8 cellular contexts compared by ENCODE assay signal in the genomic region with DNA sequence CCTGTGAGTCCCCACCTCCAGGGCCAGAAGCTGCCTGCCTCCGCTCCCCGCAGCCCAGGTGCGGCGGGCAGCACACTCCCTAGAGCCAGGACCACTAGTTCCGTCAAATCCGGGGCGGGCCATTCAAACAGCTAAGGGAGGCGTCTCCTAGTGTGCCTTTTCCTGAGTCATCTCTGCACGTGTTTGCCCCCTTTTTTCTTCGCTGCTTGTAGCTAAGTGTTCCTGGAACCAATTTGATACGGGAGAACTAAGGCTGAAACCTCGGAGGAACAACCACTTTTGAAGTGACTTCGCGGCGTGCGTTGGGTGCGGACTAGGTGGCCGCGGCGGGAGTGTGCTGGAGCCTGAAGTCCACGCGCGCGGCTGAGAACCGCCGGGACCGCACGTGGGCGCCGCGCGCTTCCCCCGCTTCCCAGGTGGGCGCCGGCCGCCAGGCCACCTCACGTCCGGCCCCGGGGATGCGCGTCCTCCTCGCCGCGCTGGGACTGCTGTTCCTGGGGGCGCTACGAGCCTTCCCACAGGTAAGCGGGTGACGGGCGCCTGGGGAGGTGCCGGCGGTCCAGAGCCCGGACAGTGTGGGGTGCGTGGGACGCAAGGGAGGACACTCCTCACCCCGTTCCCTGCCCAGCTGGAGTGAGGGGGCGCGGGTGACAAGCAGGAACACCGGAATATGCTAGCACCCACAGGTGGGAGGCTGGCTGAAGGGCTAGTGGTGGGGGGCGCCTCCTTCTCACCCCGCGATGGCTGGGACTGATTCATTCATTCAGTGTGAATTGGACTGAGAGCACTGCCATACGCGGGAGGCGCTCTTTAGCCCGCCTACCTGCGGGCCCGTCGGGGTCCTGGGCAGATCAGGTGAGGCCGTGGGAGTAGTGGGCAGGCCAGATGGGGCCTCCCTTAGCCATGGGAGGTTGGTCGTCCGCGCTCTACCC. TPM values are rescaled to one million over a fixed set of nuclear protein-coding genes. Genes with fewer than 3 reads are reported as not detected.
A peak's percentile ranks its signal among the peaks of the same experiment; 100 is the strongest.
DNase-seq lines count a peak whose midpoint lies in the region; TF ChIP-seq lines count a peak whose summit lies in the region.

A gene (plus strand): TSS at position 163 of the 932 bp plus-strand sequence. CDS start 296 bp downstream, at position 459.

- H3K27ac Mint-ChIP-seq in endothelial cell (ENCODE audit: unreplicated experiment) = no peak within 1 kb of the TSS

- H3K36me3 Mint-ChIP-seq in endothelial cell (ENCODE audit: low read depth, unreplicated experiment) = no peaks in the 10 kb centered on the region

- no peak for TF ChIP-seq EP300 in SK-N-SH (IDR thresholded peaks at IDR 0.05; ENCODE audit: borderline replicate concordance in 1 of 2, low read depth in 1 of 2, low read length in 1 of 2)

- H3K27me3 Mint-ChIP-seq in endothelial cell (ENCODE audit: unreplicated experiment) = peaks cover 13% of the 10 kb centered on the region

- no peaks in the 10 kb centered on the region for H3K9me2 ChIP-seq in SK-N-SH

- POLR2A ChIA-PET in SK-N-SH (lab: Yijun Ruan, JAX) = no interaction called here

- H3K9me3 ChIP-seq in SK-N-SH = no peaks in the 10 kb centered on the region
- no peaks in the 10 kb centered on the region for H3K9me3 ChIP-seq in ectodermal cell (ENCODE audit: control insufficient read depth, low read length)
- H3K9me3 ChIP-seq in skeletal muscle satellite cell (replicated peaks; ENCODE audit: low read length) = no peaks in the 10 kb centered on the region
- H3K9me3 ChIP-seq in MG63 = no peaks in the 10 kb centered on the region

- H4K20me1 ChIP-seq in SK-N-SH (ENCODE audit: insufficient read depth) = no peaks in the 10 kb centered on the region

- no peaks in the 10 kb centered on the region for H3K79me2 ChIP-seq in SK-N-SH (ENCODE audit: insufficient read depth)

- H3K4me3 ChIP-seq in GM12875 (ENCODE audit: low read depth, low read length) (peak within 1 kb of the TSS; percentile 95), SK-N-SH (ENCODE audit: low read depth in 2 of 2, low read length in 1 of 2) (peak within 1 kb of the TSS; percentile 9 to 23; a peak in 2 of 4 replicates), ectodermal cell (ENCODE audit: insufficient read depth, low read depth, low read length) (peak within 1 kb of the TSS; percentile 8), skeletal muscle satellite cell (ENCODE audit: low read length) (no peak within 1 kb of the TSS), MG63 (no peak within 1 kb of the TSS)

- H3K4me2 ChIP-seq in SK-N-SH (peak within 1 kb of the TSS; percentile 47; the same call in 1 of the 2 replicates), skeletal muscle satellite cell (ENCODE audit: low read length) (peak within 1 kb of the TSS; percentile 20)

- CTCF ChIA-PET in SK-N-SH (lab: Yijun Ruan, JAX) = interaction anchor here (0.6 to 1.0 kb wide), 2 partner anchors 16 to 62 kb away, joined by 3 read pairs; no protein-coding TSS in a partner anchor

- H3K36me3 ChIP-seq in SK-N-SH (replicated peaks in 1 of 2; ENCODE audit: control insufficient read depth in 1 of 2, insufficient read depth in 2 of 2, low read length in 1 of 2) (no peaks in the 10 kb centered on the region), ectodermal cell (ENCODE audit: control insufficient read depth, insufficient read depth, low read length) (no peaks in the 10 kb centered on the region), skeletal muscle satellite cell (ENCODE audit: insufficient read depth, low read length) (no peaks in the 10 kb centered on the region), MG63 (no peaks in the 10 kb centered on the region)

- no peaks in the 10 kb centered on the region for H3F3A ChIP-seq in SK-N-SH (replicated peaks; ENCODE audit: insufficient read depth)

- H3K4me3 Mint-ChIP-seq in endothelial cell (ENCODE audit: unreplicated experiment) = no peak within 1 kb of the TSS

- peak; percentile 56 for DNase-seq in SK-N-SH
- no peak for DNase-seq in endothelial cell (ENCODE audit: low spot score)
- no peak for DNase-seq in DMS79 treated with DMSO at 0.1 percent for 48 hours (lab: John Stamatoyannopoulos, UW)
- DNase-seq in MG63 = no peak
- no peak for DNase-seq in RKO (ENCODE audit: low spot score)

- H3K27me3 ChIP-seq in SK-N-SH (ENCODE audit: insufficient read depth) (peaks cover 45% of the 10 kb centered on the region), ectodermal cell (ENCODE audit: control insufficient read depth, insufficient read depth, low read length, poor library complexity, severe bottlenecking) (peaks cover 39% of the 10 kb centered on the region), skeletal muscle satellite cell (ENCODE audit: control insufficient read depth, insufficient read depth, low read length) (peaks cover 66% of the 10 kb centered on the region), MG63 (peaks cover 28% of the 10 kb centered on the region)

- H3K9me3 Mint-ChIP-seq in endothelial cell (ENCODE audit: unreplicated experiment) = no peaks in the 10 kb centered on the region

- H3K4me1 Mint-ChIP-seq in endothelial cell (ENCODE audit: unreplicated experiment) = no peaks in the 10 kb centered on the region

- no peak for TF ChIP-seq RAD21 in SK-N-SH (IDR thresholded peaks at IDR 0.05; ENCODE audit: low read length)

- TF ChIP-seq CTCF in GM12875 (IDR thresholded peaks at IDR 0.05; ENCODE audit: borderline replicate concordance, insufficient read depth, low read depth, low read length) (no peak), SK-N-SH (IDR thresholded peaks at IDR 0.05) (no peak), endothelial cell (IDR thresholded peaks at IDR 0.05; ENCODE audit: unreplicated experiment) (no peak)

- WGBS in SK-N-SH (ENCODE audit: low lambda C conversion rate) = 9% methylated on average over 28 of the region's 72 CpGs
- 3 to 4% methylated on average over 72 of the region's 72 CpGs for WGBS in ectodermal cell, 2 experiments

- peaks cover 6 to 7% of the 10 kb centered on the region in 2 experiments; a peak in 2 of 4 replicates for H3K4me1 ChIP-seq in SK-N-SH (ENCODE audit: control insufficient read depth in 1 of 2, insufficient read depth in 2 of 2, low read depth in 1 of 2, low read length in 1 of 2)
- peaks cover 15% of the 10 kb centered on the region for H3K4me1 ChIP-seq in ectodermal cell (ENCODE audit: control insufficient read depth, insufficient read depth, low read length)
- peaks cover 6% of the 10 kb centered on the region for H3K4me1 ChIP-seq in skeletal muscle satellite cell (ENCODE audit: control insufficient read depth, insufficient read depth, low read length)

- H3K9ac ChIP-seq in SK-N-SH (no peak within 1 kb of the TSS), skeletal muscle satellite cell (ENCODE audit: low read depth, low read length) (no peak within 1 kb of the TSS)

- H2AFZ ChIP-seq in SK-N-SH (ENCODE audit: low read depth) = no peak within 1 kb of the TSS

- no peak within 1 kb of the TSS for H3K27ac ChIP-seq in SK-N-SH (ENCODE audit: low read depth in 2 of 2, low read length in 1 of 2)
- H3K27ac ChIP-seq in ectodermal cell (ENCODE audit: insufficient read depth, low read depth, low read length, poor library complexity, severe bottlenecking) = no peak within 1 kb of the TSS

TF ChIP-seq in SK-N-SH, 30 proteins besides CTCF, POLR2A, EP300 and RAD21:
- TF ChIP-seq SIN3A (IDR thresholded peaks at IDR 0.05; ENCODE audit: borderline replicate concordance, low read depth, low read length) (no peak), TAF1 (IDR thresholded peaks at IDR 0.05; ENCODE audit: borderline replicate concordance, low read depth, low read length) (no peak), RFX5 (IDR thresholded peaks at IDR 0.05; ENCODE audit: low read length) (no peak), YY1 (IDR thresholded peaks at IDR 0.05; ENCODE audit: low read depth) (no peak)
- TF ChIP-seq, protein P1, sequence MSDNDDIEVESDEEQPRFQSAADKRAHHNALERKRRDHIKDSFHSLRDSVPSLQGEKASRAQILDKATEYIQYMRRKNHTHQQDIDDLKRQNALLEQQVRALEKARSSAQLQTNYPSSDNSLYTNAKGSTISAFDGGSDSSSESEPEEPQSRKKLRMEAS (IDR thresholded peaks at IDR 0.05; ENCODE audit: low read depth) = peak; percentile 83
TF ChIP-seq in SK-N-SH: peak in this region for 1.

RNA-seq across cellular contexts. Expression of the gene that starts here (rescaled TPM):
- polyA plus RNA-seq in SK-N-SH (2012; rRNA removed) = 0.07 TPM in 1 of 2 replicates, not detected in the other
- polyA plus RNA-seq in SK-N-SH (2012; cell fraction: cytosol; rRNA removed) = 0.03 TPM in 1 of 2 replicates, not detected in the other
- 0.04 and 0.08 TPM in 2 replicates for polyA plus RNA-seq in SK-N-SH (2012; cell fraction: nucleus; rRNA removed)
- 0.24 TPM for polyA plus RNA-seq in ectodermal cell (2013, experiment 1 of 4)
- 0.12 TPM for polyA plus RNA-seq in ectodermal cell (2013, experiment 2 of 4)
- 0.16 TPM for polyA plus RNA-seq in ectodermal cell (2013, experiment 3 of 4)
- 0.12 TPM for polyA plus RNA-seq in ectodermal cell (2013, experiment 4 of 4)
- total RNA-seq in skeletal muscle satellite cell (2012; rRNA removed) = under 0.01 and 0.44 TPM in 2 replicates
- total RNA-seq in endothelial cell (ENCODE audit: unreplicated experiment) = 1.9 TPM
- 0.82 TPM in 1 of 2 replicates, not detected in the other for total RNA-seq in MG63 (2014; rRNA removed; shearing (Covaris generic); ENCODE audit: low replicate concordance)

Comparison
In these comparisons a context has a peak if more than half of its experiments do, and no peak if none do; other contexts are left out.
1. Peak in DNase-seq, H3K4me3 ChIP-seq and H3K4me2 ChIP-seq in SK-N-SH; RNA of the gene not detected or under 1 TPM.
2. H3K4me3 ChIP-seq: peak in GM12875 (single experiment) and ectodermal cell (single experiment); none in skeletal muscle satellite cell (single experiment) and MG63 (single experiment).